11 cellular contexts compared by ENCODE assay signal in the genomic region with DNA sequence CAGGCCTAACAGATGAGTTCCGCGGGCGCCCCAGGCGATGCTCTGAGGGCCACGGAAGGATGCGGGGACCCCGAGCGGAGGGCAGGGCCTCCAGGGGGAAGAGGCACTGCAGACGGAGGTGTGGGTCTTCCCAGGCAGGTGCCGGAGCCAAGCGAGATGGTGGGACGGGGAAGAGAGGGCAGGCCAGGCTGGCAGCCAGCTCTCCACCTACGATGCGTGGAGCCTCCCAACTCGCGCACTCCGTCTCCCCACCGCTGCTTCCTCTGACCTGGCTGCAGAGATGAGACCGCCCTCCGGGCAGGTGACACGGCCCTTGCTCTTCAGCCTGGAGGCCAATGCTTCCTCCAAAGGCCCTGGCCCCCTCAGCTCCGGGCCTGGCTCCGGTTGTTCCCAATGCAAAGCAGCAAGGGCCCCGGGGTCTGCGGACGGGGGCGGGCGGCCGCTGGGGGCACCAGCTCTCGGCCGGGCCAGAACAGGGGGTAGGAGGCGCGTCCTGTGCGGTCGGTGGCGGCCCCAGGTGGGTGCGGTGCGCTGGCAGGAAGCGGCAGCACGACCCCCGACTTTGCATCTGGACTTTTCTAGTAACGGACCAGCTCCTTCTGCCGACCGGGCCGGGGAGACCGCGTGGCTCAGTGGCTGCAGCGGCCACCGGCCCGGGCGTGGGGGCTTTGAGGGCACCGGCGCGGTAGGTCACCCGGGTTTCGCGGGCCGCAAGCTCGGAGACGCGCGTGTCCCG. TPM values are rescaled to one million over a fixed set of nuclear protein-coding genes. Genes with fewer than 3 reads are reported as not detected.
DNase-seq lines count a peak whose midpoint lies in the region; ATAC-seq and TF ChIP-seq lines count a peak whose summit lies in the region.
"Had no signal": no experiment of that assay in that cellular context is flagged by ENCODE, and none has a peak within 500 bp of the region (broad histone marks: within the 10 kb centered on the region; RNA-seq: fewer than 3 reads in every experiment).

No MANE protein-coding gene starts in this region.

- H3K9me3 Mint-ChIP-seq in brain = peaks cover 0 to 1% (median 0%) of the 10 kb centered on the region in 5 experiments
- H3K9me3 Mint-ChIP-seq: activated CD4-positive, alpha-beta T cell treated with anti-CD3 and anti-CD28 coated beads, Interleukin-2, amount 10 ng/mL, durations not matched to agents 7 days and 5 days had no signal

- ATAC-seq in lung (ENCODE audit: insufficient read depth, low FRiP score) (no peak), GM21447 (IDR thresholded peaks at IDR 0.05; ENCODE audit: unreplicated experiment) (no peak)

- peak overlapping the region in 4 of 5 experiments; percentile 14 to 67 (median 50) for H3K4me3 Mint-ChIP-seq in brain

- H3K9me3 ChIP-seq in lung (ENCODE audit: control insufficient read depth in 2 of 2, insufficient read depth in 1 of 2, low read length in 1 of 2) = no peaks in the 10 kb centered on the region
- H3K9me3 ChIP-seq in stomach smooth muscle (ENCODE audit: control insufficient read depth in 2 of 2, low read length in 2 of 2) = no peaks in the 10 kb centered on the region
- no peaks in the 10 kb centered on the region for H3K9me3 ChIP-seq in PC-9 (ENCODE audit: insufficient read depth, low read depth)

- H3F3A ChIP-seq in PC-9 (ENCODE audit: insufficient read depth, low read depth) = peaks cover 3% of the 10 kb centered on the region; the same call in 1 of the 2 replicates

- no peak overlapping the region for H3K4me2 ChIP-seq in PC-9

- H2AFZ ChIP-seq in PC-9 = no peak overlapping the region

- no peak overlapping the region for H3K27ac Mint-ChIP-seq in brain
- H3K27ac Mint-ChIP-seq: activated CD4-positive, alpha-beta T cell treated with anti-CD3 and anti-CD28 coated beads, Interleukin-2, amount 10 ng/mL, durations not matched to agents 7 days and 5 days had no signal

- H3K4me1 ChIP-seq in lung (ENCODE audit: control insufficient read depth in 2 of 2, insufficient read depth in 2 of 2, low read length in 2 of 2) (peaks cover 0 to 3% of the 10 kb centered on the region in 2 donors), stomach smooth muscle (ENCODE audit: control insufficient read depth, insufficient read depth, low read length) (peaks cover 29% of the 10 kb centered on the region), PC-9 (replicated peaks; ENCODE audit: insufficient read depth) (0 out of 2 replicates have a peak, but pooled peaks cover 2% of the 10 kb centered on the region)

- no TSS peak for BruUV-seq in PC-9 (replicated peaks; lab: Mats Ljungman, UMichigan)

- no peaks in the 10 kb centered on the region for H3K36me3 Mint-ChIP-seq in brain

- H3K27me3 Mint-ChIP-seq in brain = peaks cover 4% of the 10 kb centered on the region

- H4K20me1 ChIP-seq in PC-9 (ENCODE audit: insufficient read depth) = no peaks in the 10 kb centered on the region

- H3K4me3 ChIP-seq in lung (peak overlapping the region; percentile 24), stomach smooth muscle (ENCODE audit: low read length in 2 of 2) (peak overlapping the region; percentile 25 to 69), PC-9 (no peak overlapping the region)

- no peak for TF ChIP-seq CTCF in brain (conservative IDR thresholded peaks at IDR 0.05)
- TF ChIP-seq CTCF in lung (IDR thresholded peaks at IDR 0.05; ENCODE audit: control extremely low read depth, extremely low read depth) = no peak
- TF ChIP-seq CTCF in PC-9 (conservative IDR thresholded peaks at IDR 0.05) = no peak

- H3K27ac ChIP-seq in lung (ENCODE audit: low read depth in 1 of 2, low read length in 1 of 2) = no peak overlapping the region
- H3K27ac ChIP-seq in stomach smooth muscle (ENCODE audit: low read length) = no peak overlapping the region
- H3K27ac ChIP-seq in PC-9 = no peak overlapping the region
- H3K27ac ChIP-seq: 22Rv1 had no signal

- 24 to 34% methylated on average over 43 to 63 of the region's 63 CpGs for WGBS in lung, 2 donors

- no peaks in the 10 kb centered on the region for H3K9me2 ChIP-seq in PC-9 (ENCODE audit: insufficient read depth)

- no peaks in the 10 kb centered on the region for H3K79me2 ChIP-seq in PC-9 (ENCODE audit: low read depth)

- peaks cover 59% of the 10 kb centered on the region for H3K4me1 Mint-ChIP-seq in brain

- DNase-seq in DMS53 (lab: John Stamatoyannopoulos, UW) (peak; percentile 17), DMS53 treated with DMSO at 0.1 percent for 48 hours (lab: John Stamatoyannopoulos, UW; ENCODE audit: unreplicated experiment) (no peak), lung (ENCODE audit: low spot score) (no peak), PC-9 (no peak), islet precursor cell (no peak)
- DNase-seq: activated CD4-positive, alpha-beta T cell treated with anti-CD3 and anti-CD28 coated beads, Interleukin-2, amount 10 ng/mL, durations not matched to agents 7 days and 5 days; stimulated activated naive CD4-positive, alpha-beta T cell treated with Interleukin-2 at 50 U/mL for 16 hours had no signal

- H3K27me3 ChIP-seq in lung (ENCODE audit: control insufficient read depth, insufficient read depth) = peaks cover 5% of the 10 kb centered on the region
- peaks cover 22 to 36% of the 10 kb centered on the region in 2 donors for H3K27me3 ChIP-seq in stomach smooth muscle (ENCODE audit: control insufficient read depth in 1 of 2, insufficient read depth in 2 of 2, low read length in 2 of 2)
- peaks cover 51% of the 10 kb centered on the region for H3K27me3 ChIP-seq in PC-9 (ENCODE audit: insufficient read depth, low read depth)

- CTCF ChIA-PET in PC-9 (lab: Charles Lee) = no interaction called here

- H3K36me3 ChIP-seq in lung (ENCODE audit: control insufficient read depth in 2 of 2, insufficient read depth in 2 of 2, low read length in 2 of 2) (no peaks in the 10 kb centered on the region), stomach smooth muscle (ENCODE audit: control insufficient read depth in 2 of 2, insufficient read depth in 2 of 2, low read length in 2 of 2) (no peaks in the 10 kb centered on the region), PC-9 (ENCODE audit: low read depth) (no peaks in the 10 kb centered on the region)

- POLR2A ChIA-PET in PC-9 (lab: Charles Lee; ENCODE audit: unreplicated experiment) = no interaction called here

- H3K9ac ChIP-seq in stomach smooth muscle (ENCODE audit: low read length in 2 of 2) = no peak overlapping the region

- intact Hi-C loops in PC-9 (cut with micrococcal nuclease; ENCODE audit: unreplicated experiment) = loop anchor here (10.0 kb wide), 1 partner anchor 165 kb away; no protein-coding TSS in a partner anchor

RNA-seq across cellular contexts. Expression of gene SOX8, which starts 1.5 kb away (rescaled TPM):
- polyA plus RNA-seq in brain (ENCODE audit: insufficient read depth, low read depth, low replicate concordance) = 44.8 TPM
- total RNA-seq in lung = 1 to 10 TPM in 1 of 2 donors, under 1 TPM in 1; 0.40 to 4.0 TPM
- polyA plus RNA-seq in lung = under 1 TPM; 0.33 to 0.39 TPM
- total RNA-seq in PC-9 (2021) = not detected in 2 replicates

RNA-seq across cellular contexts. Expression of gene LMF1, which starts 9.2 kb away (rescaled TPM):
- 21.5 TPM for polyA plus RNA-seq in brain (ENCODE audit: insufficient read depth, low read depth, low replicate concordance)
- total RNA-seq in lung = 10 to 100 TPM; 22.1 to 23.7 TPM
- 10 to 100 TPM in 1 of 2 donors, 1 to 10 TPM in 1; 9.1 to 19.0 TPM for polyA plus RNA-seq in lung
- total RNA-seq in PC-9 (2021) = 31.3 and 35.6 TPM in 2 replicates
